In the genomic region with DNA sequence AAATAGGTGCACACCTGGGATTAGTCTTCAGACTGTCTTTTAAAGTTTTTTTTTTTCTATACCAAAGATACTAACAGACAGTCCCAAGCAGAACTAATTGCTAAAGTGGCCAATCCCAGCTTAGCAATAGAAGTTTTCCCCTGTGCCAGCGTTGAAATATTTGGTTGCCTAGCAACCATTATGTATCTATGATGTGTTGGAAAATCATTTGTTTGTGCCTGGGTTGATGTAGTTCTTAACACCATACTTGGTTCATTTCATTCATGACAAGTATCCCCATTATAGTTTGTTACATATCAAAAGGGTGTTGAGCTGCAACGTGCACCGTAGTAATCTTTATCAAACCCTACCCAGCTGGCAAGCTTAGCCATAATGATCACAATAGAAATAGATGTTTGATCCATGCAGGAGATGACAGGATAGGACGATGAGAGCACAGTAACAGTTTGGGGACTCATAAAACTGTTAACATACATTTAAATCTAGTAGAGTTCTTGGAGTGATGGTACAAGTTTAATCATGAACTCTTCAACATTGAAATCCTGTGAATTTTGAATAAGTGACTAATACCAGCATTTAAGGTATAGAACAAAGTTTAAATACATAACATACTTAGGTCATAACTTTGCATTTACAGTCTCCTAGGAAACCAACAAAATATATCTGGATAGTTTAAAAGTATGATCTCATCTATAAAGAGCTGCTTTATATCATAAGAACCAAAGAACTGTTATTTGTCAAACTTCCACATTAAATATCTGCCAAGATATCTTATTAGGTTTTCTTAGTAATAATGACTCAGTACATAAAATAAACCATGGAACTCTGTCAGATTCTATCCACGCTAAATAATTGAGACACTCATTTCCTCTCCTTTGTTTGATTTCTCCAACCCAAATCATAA, we compare ENCODE assay signal across 11 cellular contexts.
DNase-seq lines count a peak whose midpoint lies in the region; ATAC-seq and TF ChIP-seq lines count a peak whose summit lies in the region.
"Had no signal": no experiment of that assay in that cellular context is flagged by ENCODE, and none has a peak within 500 bp of the region (broad histone marks: within the 10 kb centered on the region; RNA-seq: fewer than 3 reads in every experiment).

No MANE protein-coding gene starts in this region.

- no peaks in the 10 kb centered on the region for H3K36me3 ChIP-seq in skeletal muscle satellite cell (ENCODE audit: insufficient read depth, low read length)
- H3K36me3 ChIP-seq in prostate gland = no peaks in the 10 kb centered on the region
- H3K36me3 ChIP-seq: neural progenitor cell had no signal

- H3K4me2 ChIP-seq in skeletal muscle satellite cell (ENCODE audit: low read length) = peak overlapping the region; percentile 71
- H3K4me2 ChIP-seq: neural progenitor cell had no signal

- TF ChIP-seq POLR2A in prostate gland (IDR thresholded peaks at IDR 0.05) = no peak

- DNase-seq in HT1080 (ENCODE audit: low read depth) (peak; percentile 79), amniotic stem cell (lab: John Stamatoyannopoulos, UW) (peak; percentile 35), glomerular visceral epithelial cell (ENCODE audit: extremely low spot score) (peak; percentile 40), prostate gland (ENCODE audit: low spot score) (no peak), DMS79 (lab: John Stamatoyannopoulos, UW) (no peak), SKM-1 treated with dmso at 0.1 percent for 144 hours (lab: John Stamatoyannopoulos, UW; ENCODE audit: unreplicated experiment) (no peak)
- DNase-seq: activated CD4-positive, CD25-positive, alpha-beta regulatory T cell; KBM-7 had no signal

- H3K4me1 ChIP-seq in skeletal muscle satellite cell (ENCODE audit: control insufficient read depth, insufficient read depth, low read length) = peaks cover 31% of the 10 kb centered on the region
- no peaks in the 10 kb centered on the region for H3K4me1 ChIP-seq in prostate gland (replicated peaks)
- H3K4me1 ChIP-seq: neural progenitor cell had no signal

- H3K27ac ChIP-seq in prostate gland = no peak overlapping the region
- H3K27ac ChIP-seq: neural progenitor cell had no signal

- H3K9me3 ChIP-seq in skeletal muscle satellite cell (replicated peaks; ENCODE audit: low read length) = no peaks in the 10 kb centered on the region
- H3K9me3 ChIP-seq in prostate gland = no peaks in the 10 kb centered on the region

- peak overlapping the region; percentile 74 for H3K9ac ChIP-seq in skeletal muscle satellite cell (ENCODE audit: low read depth, low read length)
- H3K9ac ChIP-seq: neural progenitor cell had no signal

- TF ChIP-seq CTCF in prostate gland (IDR thresholded peaks at IDR 0.05) = no peak

- no peak for ATAC-seq in HG03025 (IDR thresholded peaks at IDR 0.05; ENCODE audit: low FRiP score, unreplicated experiment)

- intact Hi-C loops in prostate gland (cut with DNase I) = no loop called here

- H3K27me3 ChIP-seq in skeletal muscle satellite cell (ENCODE audit: control insufficient read depth, insufficient read depth, low read length) (no peaks in the 10 kb centered on the region), prostate gland (replicated peaks; ENCODE audit: insufficient read depth) (no peaks in the 10 kb centered on the region)
- H3K27me3 ChIP-seq: neural progenitor cell had no signal

- WGBS in prostate gland = 25% methylated on average over 5 of the region's 5 CpGs

- H3K4me3 ChIP-seq in skeletal muscle satellite cell (ENCODE audit: low read length) (peak overlapping the region; percentile 36), prostate gland (no peak overlapping the region)
- H3K4me3 ChIP-seq: neural progenitor cell had no signal

Comparison
In these comparisons a context has a peak if more than half of its experiments do, and no peak if none do; other contexts are left out.
1. DNase-seq: peak in HT1080 (single experiment), amniotic stem cell (single experiment) and glomerular visceral epithelial cell (single experiment); none in prostate gland (single experiment), DMS79 (single experiment) and SKM-1 treated with dmso at 0.1 percent for 144 hours (single experiment).